In the genomic region with DNA sequence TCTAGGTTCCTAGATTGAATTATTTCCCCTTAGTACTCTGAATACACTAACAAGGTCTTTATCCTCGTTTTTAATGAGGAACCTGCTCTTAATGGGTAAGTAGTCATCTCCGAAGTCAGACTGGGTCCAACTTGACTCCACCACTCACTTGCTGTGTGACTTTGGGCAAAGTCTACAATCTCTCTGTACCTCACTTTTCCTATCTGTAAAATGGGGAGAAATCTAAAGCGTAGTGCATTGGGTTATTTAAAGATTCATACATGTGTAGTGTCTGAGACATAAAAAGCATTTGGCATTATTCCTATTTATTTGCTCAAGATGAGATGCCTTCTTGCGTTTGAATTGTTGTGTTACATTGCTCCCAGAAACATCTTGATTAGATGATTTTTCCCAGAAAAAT, we compare ENCODE assay signal across 8 cellular contexts. TPM values are rescaled to one million over a fixed set of nuclear protein-coding genes. Genes with fewer than 3 reads are reported as not detected.
DNase-seq lines count a peak whose midpoint lies in the region; ATAC-seq and TF ChIP-seq lines count a peak whose summit lies in the region.

No MANE protein-coding gene starts in this region.

- H3K27ac ChIP-seq in heart right ventricle: peak overlapping the region in 9 of 10 donors; percentile 89 to 98 (median 93)
- H3K27ac ChIP-seq in caudate nucleus (ENCODE audit: low read depth, low read length): peak overlapping the region; percentile 99
- H3K27ac ChIP-seq in muscle layer of duodenum (ENCODE audit: low read length): peak overlapping the region; percentile 90
- no peak overlapping the region for H3K27ac ChIP-seq in urinary bladder (ENCODE audit: low read depth)

- TF ChIP-seq CTCF in heart right ventricle (IDR thresholded peaks at IDR 0.05): no peak

- 59 to 62% methylated on average over 4 of the region's 4 CpGs for WGBS in heart right ventricle, 2 donors
- 63% methylated on average over 4 of the region's 4 CpGs for WGBS in urinary bladder

- no peaks in the 10 kb centered on the region for H3K36me3 ChIP-seq in heart right ventricle
- H3K36me3 ChIP-seq in muscle layer of duodenum (ENCODE audit: control insufficient read depth in 1 of 2, insufficient read depth in 2 of 2, low read length in 2 of 2): no peaks in the 10 kb centered on the region
- H3K36me3 ChIP-seq in urinary bladder (ENCODE audit: insufficient read depth): no peaks in the 10 kb centered on the region

- H3K27me3 ChIP-seq in heart right ventricle: no peaks in the 10 kb centered on the region
- H3K27me3 ChIP-seq in muscle layer of duodenum (ENCODE audit: low read depth, low read length): no peaks in the 10 kb centered on the region

- no peak for DNase-seq in heart right ventricle
- DNase-seq in cardiac septum (ENCODE audit: low spot score): no peak
- peak in 1 of 61 donors; percentile 1 for DNase-seq in caudate nucleus (lab: John Stamatoyannopoulos, UW)
- DNase-seq in NCI-H1092 treated with DMSO at 0.1 percent for 48 hours (lab: John Stamatoyannopoulos, UW): no peak

- H3K4me3 ChIP-seq in heart right ventricle (peak overlapping the region in 8 of 10 donors; percentile 67 to 84 (median 76)), muscle layer of duodenum (ENCODE audit: low read depth in 1 of 2, low read length in 2 of 2) (peak overlapping the region; percentile 76 to 83), urinary bladder (ENCODE audit: low read depth, low read length) (peak overlapping the region; percentile 58)

- intact Hi-C loops in heart right ventricle (cut with DNase I) (loop anchor here in 5 of 10 donors (5.0 to 10.0 kb wide), 3 partner anchors 172 to 214 kb away; a partner anchor contains a TSS), cardiac septum (cut with DNase I) (no loop called here)

- H3K9me3 ChIP-seq in heart right ventricle: no peaks in the 10 kb centered on the region
- no peaks in the 10 kb centered on the region for H3K9me3 ChIP-seq in muscle layer of duodenum (ENCODE audit: control insufficient read depth in 1 of 2, low read length in 2 of 2)

- ATAC-seq in heart right ventricle: no peak
- ATAC-seq in GM18870 (IDR thresholded peaks at IDR 0.05; ENCODE audit: unreplicated experiment): no peak
- ATAC-seq in HG02870 (IDR thresholded peaks at IDR 0.05; ENCODE audit: unreplicated experiment): no peak

- peaks cover 0 to 38% (median 8%) of the 10 kb centered on the region in 9 donors for H3K4me1 ChIP-seq in heart right ventricle
- H3K4me1 ChIP-seq in muscle layer of duodenum (ENCODE audit: control insufficient read depth in 1 of 2, insufficient read depth in 2 of 2, low read length in 2 of 2): peaks cover 0 to 12% of the 10 kb centered on the region in 2 donors
- no peaks in the 10 kb centered on the region for H3K4me1 ChIP-seq in urinary bladder (ENCODE audit: insufficient read depth)

RNA-seq across cellular contexts. Expression of a gene that starts 51.5 kb away (rescaled TPM):
- total RNA-seq in heart right ventricle: 10 to 100 TPM; 14.8 to 28.3 (median 23.6) TPM
- polyA plus RNA-seq in heart right ventricle: 1 to 10 TPM; 4.3 to 4.4 TPM
- total RNA-seq in cardiac septum: 18.0 TPM
- 44.7 TPM for total RNA-seq in urinary bladder
- 12.7 TPM for polyA plus RNA-seq in urinary bladder
